8 cellular contexts compared by ENCODE assay signal in genomic region chr11:94128746-94129504, GRCh38. TPM values are rescaled to one million over a fixed set of nuclear protein-coding genes. Genes with fewer than 3 reads are reported as not detected.
A peak's percentile ranks its signal among the peaks of the same experiment; 100 is the strongest.
DNase-seq lines count a peak whose midpoint lies in the region; ATAC-seq, FAIRE-seq and TF ChIP-seq lines count a peak whose summit lies in the region.

PANX1 (plus strand) TSS chr11:94128841; CDS start chr11:94129313, 472 bp downstream.

- H3K27ac ChIP-seq in CD4-positive, alpha-beta memory T cell (ENCODE audit: low read depth, low read length): peak within 1 kb of the TSS; percentile 84
- peak within 1 kb of the TSS; percentile 90 for H3K27ac ChIP-seq in H1 (ENCODE audit: low read depth, low read length)
- H3K27ac ChIP-seq in mesendoderm (ENCODE audit: low read depth, low read length): peak within 1 kb of the TSS; percentile 70

- H3K27me3 Mint-ChIP-seq in CD4-positive, alpha-beta memory T cell: no peaks in the 10 kb centered on the region

- POLR2A ChIA-PET in CD4-positive, alpha-beta memory T cell (lab: Charles Lee; ENCODE audit: partially characterized antibody): interaction anchor here (0.6 to 2.2 kb wide), 15 partner anchors 8 to 1661 kb away, joined by 3 to 11 read pairs (median 4); partner anchors contain the start of genes C11orf54, CEP57, FAM76B and MED17
- POLR2A ChIA-PET in H1 (lab: Charles Lee; ENCODE audit: partially characterized antibody): interaction anchor here (0.6 to 2.8 kb wide), 27 partner anchors 9 to 387 kb away, joined by 3 to 32 read pairs (median 4); partner anchors contain the start of genes C11orf54, HEPHL1 and TAF1D

- no peaks in the 10 kb centered on the region for H3K9me3 Mint-ChIP-seq in CD4-positive, alpha-beta memory T cell

- peak within 1 kb of the TSS; percentile 41 to 95 (median 87) for H3K9ac ChIP-seq in H1 (replicated peaks in 1 of 4; ENCODE audit: extremely low read depth in 1 of 4, low read depth in 3 of 4, low read length in 3 of 4)
- H3K9ac ChIP-seq in mesendoderm (ENCODE audit: low read length): peak within 1 kb of the TSS; percentile 99

- no peak within 1 kb of the TSS for H2AFZ ChIP-seq in H1 (ENCODE audit: low read length)

- peak within 1 kb of the TSS; percentile 87 to 98 (median 94) for H3K27ac Mint-ChIP-seq in CD4-positive, alpha-beta memory T cell

- peak within 1 kb of the TSS; percentile 89 to 96 for H3K4me3 ChIP-seq in CD4-positive, alpha-beta memory T cell (ENCODE audit: low read length in 2 of 2)
- H3K4me3 ChIP-seq in H1 (ENCODE audit: extremely low read depth in 1 of 4, insufficient read depth in 2 of 4, low read depth in 3 of 4, low read length in 4 of 4) (peak within 1 kb of the TSS; percentile 77 to 96 (median 86)), mesendoderm (ENCODE audit: low read length) (peak within 1 kb of the TSS; percentile 87)

- H3K23ac ChIP-seq in H1 (ENCODE audit: insufficient read length) (no peak within 1 kb of the TSS), mesendoderm (ENCODE audit: low read length) (peak within 1 kb of the TSS; percentile 97)

- peaks cover 52% of the 10 kb centered on the region for H3K4me1 ChIP-seq in CD4-positive, alpha-beta memory T cell (ENCODE audit: insufficient read depth, low read length)
- H3K4me1 ChIP-seq in H1 (replicated peaks in 1 of 4; ENCODE audit: control insufficient read depth in 3 of 4, insufficient read depth in 4 of 4, low read length in 3 of 4) (peaks cover 12 to 34% (median 19%) of the 10 kb centered on the region in 4 experiments), mesendoderm (ENCODE audit: control insufficient read depth, low read depth, low read length) (peaks cover 28% of the 10 kb centered on the region)

- peaks cover 0 to 2% of the 10 kb centered on the region in 2 donors for H3K36me3 Mint-ChIP-seq in CD4-positive, alpha-beta memory T cell

- H3K18ac ChIP-seq in H1 (ENCODE audit: extremely low read depth, low read length): peak within 1 kb of the TSS; percentile 98
- peak within 1 kb of the TSS; percentile 77 for H3K18ac ChIP-seq in mesendoderm (ENCODE audit: low read length)

- H3K4me1 Mint-ChIP-seq in CD4-positive, alpha-beta memory T cell: peaks cover 21 to 31% (median 26%) of the 10 kb centered on the region in 4 donors

- CTCF ChIA-PET in CD4-positive, alpha-beta memory T cell (lab: Charles Lee; ENCODE audit: partially characterized antibody): interaction anchor here (0.8 to 0.9 kb wide), 3 partner anchors 22 to 53 kb away, joined by 3 to 4 read pairs (median 3); no protein-coding TSS in a partner anchor
- CTCF ChIA-PET in H1 (lab: Charles Lee; ENCODE audit: partially characterized antibody): interaction anchor here (0.6 to 2.9 kb wide), 10 partner anchors 9 to 339 kb away, joined by 3 to 12 read pairs (median 4); no protein-coding TSS in a partner anchor

- H3K56ac ChIP-seq in H1 (replicated peaks; ENCODE audit: insufficient read length, low read depth, low read length) (peak within 1 kb of the TSS; percentile 86), mesendoderm (ENCODE audit: low read length) (peak within 1 kb of the TSS; percentile 95)

- no peaks in the 10 kb centered on the region for H3K36me3 ChIP-seq in CD4-positive, alpha-beta memory T cell (ENCODE audit: insufficient read depth, low read length)
- H3K36me3 ChIP-seq in H1 (ENCODE audit: control insufficient read depth in 2 of 4, insufficient read depth in 4 of 4, low read length in 3 of 4) (0 out of 8 replicates have a peak, but pooled peaks cover 0 to 4% (median 0%) of the 10 kb centered on the region in 4 experiments), mesendoderm (ENCODE audit: control insufficient read depth, insufficient read depth, low read length) (no peaks in the 10 kb centered on the region)

- no peak for TF ChIP-seq CTCF in H1 (IDR thresholded peaks at IDR 0.05; ENCODE audit: control extremely low read depth in 1 of 3, insufficient read depth in 1 of 3, low read depth in 1 of 3, low read length in 3 of 3)

- H3K79me1 ChIP-seq in H1 (ENCODE audit: low read depth, low read length): peaks cover 20% of the 10 kb centered on the region
- H3K79me1 ChIP-seq in mesendoderm (ENCODE audit: low read length): peaks cover 32% of the 10 kb centered on the region

- H2BK20ac ChIP-seq in H1 (ENCODE audit: low read length): no peak within 1 kb of the TSS

- H3K9me3 ChIP-seq in CD4-positive, alpha-beta memory T cell (ENCODE audit: control insufficient read depth in 1 of 2, low read length in 2 of 2): no peaks in the 10 kb centered on the region
- H3K9me3 ChIP-seq in H1 (ENCODE audit: insufficient read depth in 2 of 2, low read depth in 1 of 2, low read length in 1 of 2): peaks cover 0 to 3% of the 10 kb centered on the region in 2 experiments; a peak in 2 of 4 replicates

- H3K4me2 ChIP-seq in H1 (ENCODE audit: insufficient read depth in 1 of 2, low read depth in 2 of 2, low read length in 2 of 2): peak within 1 kb of the TSS; percentile 96 to 97
- H3K4me2 ChIP-seq in mesendoderm (ENCODE audit: low read length): peak within 1 kb of the TSS; percentile 97

- peaks cover 17% of the 10 kb centered on the region for H3K23me2 ChIP-seq in H1 (ENCODE audit: low read depth, low read length)

- FAIRE-seq in H1 (lab: Jason Lieb, UNC): no peak

- H3K79me2 ChIP-seq in H1 (ENCODE audit: control insufficient read depth in 1 of 2, insufficient read depth in 2 of 2, low read length in 2 of 2): peaks cover 38 to 73% of the 10 kb centered on the region in 2 experiments
- H3K79me2 ChIP-seq in mesendoderm (ENCODE audit: control insufficient read depth, insufficient read depth, low read length): peaks cover 49% of the 10 kb centered on the region

- H3K27me3 ChIP-seq in CD4-positive, alpha-beta memory T cell (ENCODE audit: insufficient read depth, low read length): no peaks in the 10 kb centered on the region
- H3K27me3 ChIP-seq in H1 (replicated peaks in 1 of 4; ENCODE audit: control insufficient read depth in 3 of 4, extremely low read depth in 1 of 4, insufficient read depth in 3 of 4, low read length in 3 of 4): no peaks in the 10 kb centered on the region
- no peaks in the 10 kb centered on the region for H3K27me3 ChIP-seq in mesendoderm (ENCODE audit: insufficient read depth, low read length, poor library complexity)

- ATAC-seq in GM19452 (IDR thresholded peaks at IDR 0.05; ENCODE audit: unreplicated experiment): peak; percentile 80
- ATAC-seq in HG03571 (IDR thresholded peaks at IDR 0.05; ENCODE audit: unreplicated experiment): peak; percentile 84

- intact Hi-C loops in CD4-positive, alpha-beta memory T cell (cut with micrococcal nuclease): loop anchor here (2.0 to 5.0 kb wide), 2 partner anchors 364 to 1658 kb away; partner anchors contain the start of genes ANKRD49, FAM76B and MRE11

- H4K5ac ChIP-seq in H1 (ENCODE audit: insufficient read length, low read depth, low read length) (peak within 1 kb of the TSS; percentile 97), mesendoderm (ENCODE audit: low read length) (peak within 1 kb of the TSS; percentile 47)

- H4K8ac ChIP-seq in H1 (ENCODE audit: extremely low read depth, insufficient read depth, low read length) (peak within 1 kb of the TSS; percentile 97), mesendoderm (ENCODE audit: low read depth, low read length) (no peak within 1 kb of the TSS)

- WGBS in H1 (ENCODE audit: extremely low coverage in 1 of 2, insufficient coverage in 1 of 2, insufficient read length in 1 of 2, insufficient replicate concordance in 2 of 2, low coverage in 1 of 2, low lambda C conversion rate in 2 of 2, missing lambda C conversion rate in 1 of 2), 2 experiments: 1% methylated on average over 55 of the region's 92 CpGs; no CpG with 5 or more reads in 1 of the 2 experiments
- no CpG with 5 or more reads among the region's 92 CpGs for WGBS in mesendoderm (ENCODE audit: extremely low coverage, insufficient coverage, low lambda C conversion rate)

- TF ChIP-seq RAD21 in H1 (IDR thresholded peaks at IDR 0.05 in 1 of 2, conservative IDR thresholded peaks at IDR 0.05 in 1 of 2; ENCODE audit: low read depth in 2 of 2, low read length in 2 of 2): no peak

- H3K4me3 Mint-ChIP-seq in CD4-positive, alpha-beta memory T cell: peak within 1 kb of the TSS in 4 of 8 donors; percentile 90 to 94 (median 92)

- no peak within 1 kb of the TSS for H3K14ac ChIP-seq in H1 (ENCODE audit: insufficient read length)

- H2AK5ac ChIP-seq in H1 (ENCODE audit: low read depth, low read length) (peak within 1 kb of the TSS; percentile 29; the same call in 1 of the 2 replicates), mesendoderm (ENCODE audit: low read length) (peak within 1 kb of the TSS; percentile 7)

- peak; percentile 66 to 68; a peak in 2 of 3 replicates for TF ChIP-seq POLR2A in H1 (IDR thresholded peaks at IDR 0.05; ENCODE audit: control extremely low read depth in 1 of 2, low read depth in 2 of 2, low read length in 2 of 2)

- peaks cover 23 to 34% of the 10 kb centered on the region in 2 experiments for H4K20me1 ChIP-seq in H1 (replicated peaks in 1 of 2; ENCODE audit: control insufficient read depth in 1 of 2, insufficient read depth in 2 of 2, low read length in 2 of 2)

- H2BK120ac ChIP-seq in H1 (replicated peaks; ENCODE audit: low read depth, low read length) (peak within 1 kb of the TSS; percentile 80), mesendoderm (ENCODE audit: low read depth, low read length) (no peak within 1 kb of the TSS)

- peak within 1 kb of the TSS; percentile 64; the same call in 1 of the 2 replicates for H2BK12ac ChIP-seq in H1 (ENCODE audit: low read depth, low read length)

- peak within 1 kb of the TSS; percentile 96 for H4K91ac ChIP-seq in H1 (replicated peaks; ENCODE audit: insufficient read length, low read length)

- peak; percentile 72 to 81 (median 78) for DNase-seq in CD4-positive, alpha-beta memory T cell
- DNase-seq in NCI-H82 treated with DMSO at 0.1 percent for 48 hours (lab: John Stamatoyannopoulos, UW; ENCODE audit: unreplicated experiment): peak; percentile 64
- DNase-seq in activated CD8-positive, alpha-beta memory T cell treated with anti-CD3 and anti-CD28 coated beads for 1 hour (ENCODE audit: extremely low read depth in 1 of 2, low read depth in 1 of 2): peak; percentile 32 to 47
- peak in 1 of 2 experiments; percentile 85 for DNase-seq in H1 (ENCODE audit: low read depth in 1 of 2, low spot score in 2 of 2)
- peak; percentile 92 for DNase-seq in mesendoderm
- DNase-seq in stimulated activated CD8-positive, alpha-beta memory T cell treated with anti-CD3 and anti-CD28 coated beads, Interleukin-15, amount 100 ng/mL, for 24 hours (ENCODE audit: low read depth): peak; percentile 56

- H2BK15ac ChIP-seq in H1 (ENCODE audit: low read length) (peak within 1 kb of the TSS; percentile 88; the same call in 1 of the 2 replicates), mesendoderm (replicated peaks; ENCODE audit: low read depth) (no peak within 1 kb of the TSS)

- peak within 1 kb of the TSS; percentile 96 for H2BK5ac ChIP-seq in H1 (ENCODE audit: low read depth, low read length)
- peak within 1 kb of the TSS; percentile 98 for H2BK5ac ChIP-seq in mesendoderm (ENCODE audit: low read length)

- H3K4ac ChIP-seq in H1 (replicated peaks; ENCODE audit: insufficient read length, low read depth, low read length): peak within 1 kb of the TSS; percentile 61
- peak within 1 kb of the TSS; percentile 4 for H3K4ac ChIP-seq in mesendoderm (ENCODE audit: low read depth, low read length)

- TF ChIP-seq EP300 in H1 (IDR thresholded peaks at IDR 0.05; ENCODE audit: borderline replicate concordance in 1 of 2, low read depth in 2 of 2, low read length in 2 of 2): peak in 1 of 2 experiments; percentile 40; a peak in 1 of 3 replicates

RNA-seq across cellular contexts. Expression of gene PANX1, which starts in this region (rescaled TPM):
- total RNA-seq in CD4-positive, alpha-beta memory T cell: 1 to 10 TPM; 7.6 to 8.3 TPM
- polyA plus RNA-seq in CD4-positive, alpha-beta memory T cell: 1 to 10 TPM; 9.1 to 9.5 TPM
- total RNA-seq in H1 (2021; fragmentation: NEBNext Ultra II Directional; extraction: Animal tissue kit (Norgen Biotek cat#: 25700)): 34.5 and 35.2 TPM in 2 replicates
- polyA plus RNA-seq in H1 (2011; rRNA removed): 15.4 and 15.9 TPM in 2 replicates
- 18.1 TPM for polyA plus RNA-seq in H1 (2011; cell fraction: cytosol; rRNA removed)
- 18.9 TPM for polyA plus RNA-seq in H1 (2011; cell fraction: nucleus; rRNA removed)
- 19.1 to 29.2 TPM (median 24.7 TPM) in 4 replicates for polyA plus RNA-seq in H1 (2012, experiment 1 of 2)
- polyA plus RNA-seq in H1 (2012, experiment 2 of 2): 7.6 TPM
- polyA plus RNA-seq in H1 (2013, experiment 1 of 2): 25.2 TPM
- polyA plus RNA-seq in H1 (2013, experiment 2 of 2): 29.7 TPM
- polyA minus RNA-seq in H1 (2011; rRNA and poly(A)+ RNA removed): 69.0 and 96.8 TPM in 2 replicates
- 35.2 TPM for polyA minus RNA-seq in H1 (2011; cell fraction: cytosol; rRNA and poly(A)+ RNA removed)
- 62.2 TPM for polyA minus RNA-seq in H1 (2011; cell fraction: nucleus; rRNA and poly(A)+ RNA removed)
- polyA plus RNA-seq in mesendoderm (2013, experiment 1 of 2): 20.9 TPM
- polyA plus RNA-seq in mesendoderm (2013, experiment 2 of 2): 20.6 TPM
